In genomic region chr20:51306521-51307358, GRCh38 we compare ENCODE assay signal across 8 cellular contexts.
DNase-seq lines count a peak whose midpoint lies in the region; ATAC-seq and TF ChIP-seq lines count a peak whose summit lies in the region.

No MANE protein-coding gene starts in this region.

- peak; percentile 98 for ATAC-seq in DND-41 (ENCODE audit: insufficient read depth, low read depth)
- peak; percentile 78 for ATAC-seq in HG02970 (IDR thresholded peaks at IDR 0.05; ENCODE audit: low FRiP score, unreplicated experiment)
- ATAC-seq in GM18519 (IDR thresholded peaks at IDR 0.05; ENCODE audit: low FRiP score, unreplicated experiment) = no peak

- DNase-seq in DND-41 (peak; percentile 71), NCI-H345 treated with DMSO at 0.1 percent for 48 hours (lab: John Stamatoyannopoulos, UW; ENCODE audit: unreplicated experiment) (peak; percentile 66), colonic mucosa (peak; percentile 73), lower leg skin (ENCODE audit: low spot score in 2 of 2) (peak; percentile 42 to 93)
- DNase-seq in activated CD4-positive, alpha-beta T cell treated with anti-CD3 and anti-CD28 coated beads, Interleukin-2, amount 10 ng/mL, durations not matched to agents 24 days and 14 days = peak; percentile 91
- peak; percentile 57 for DNase-seq in stimulated activated CD8-positive, alpha-beta memory T cell treated with anti-CD3 and anti-CD28 coated beads, Interleukin-12 subunit alpha, Interleukin-12 subunit beta, amount 100 ng/mL, for 1 hour (ENCODE audit: low read depth)

- no peaks in the 10 kb centered on the region for H4K20me1 ChIP-seq in DND-41 (ENCODE audit: insufficient read depth, low read length)

- H3K4me3 ChIP-seq in DND-41 (ENCODE audit: low read depth in 1 of 2, low read length in 2 of 2) (no peak overlapping the region), colonic mucosa (no peak overlapping the region), lower leg skin (ENCODE audit: low read depth, poor library complexity, severe bottlenecking) (no peak overlapping the region)

- no peaks in the 10 kb centered on the region for H3K27me3 ChIP-seq in DND-41 (ENCODE audit: insufficient read depth, low read length, poor library complexity)
- H3K27me3 ChIP-seq in colonic mucosa = no peaks in the 10 kb centered on the region

- WGBS in lower leg skin, 2 donors = 33 to 42% methylated on average over 21 to 29 of the region's 29 CpGs

- H3K9me3 Mint-ChIP-seq in activated CD4-positive, alpha-beta T cell treated with anti-CD3 and anti-CD28 coated beads, Interleukin-2, amount 10 ng/mL, durations not matched to agents 24 days and 14 days = no peaks in the 10 kb centered on the region

- no peak overlapping the region for H3K4me3 Mint-ChIP-seq in activated CD4-positive, alpha-beta T cell treated with anti-CD3 and anti-CD28 coated beads, Interleukin-2, amount 10 ng/mL, durations not matched to agents 24 days and 14 days

- H3K9ac ChIP-seq in DND-41 (ENCODE audit: low read depth, low read length) (no peak overlapping the region), colonic mucosa (ENCODE audit: low read depth in 2 of 2, low read length in 2 of 2) (no peak overlapping the region)

- TF ChIP-seq POLR2A in lower leg skin (IDR thresholded peaks at IDR 0.05) = no peak

- no peak overlapping the region for H3K27ac ChIP-seq in DND-41 (ENCODE audit: low read length)
- no peak overlapping the region for H3K27ac ChIP-seq in colonic mucosa

- H3K4me2 ChIP-seq in DND-41 (ENCODE audit: insufficient read depth, low read length) = no peak overlapping the region

- H3K36me3 ChIP-seq in DND-41 (ENCODE audit: insufficient read depth, low read length) = no peaks in the 10 kb centered on the region
- no peaks in the 10 kb centered on the region for H3K36me3 ChIP-seq in colonic mucosa

- H3K4me1 ChIP-seq in DND-41 (ENCODE audit: insufficient read depth, low read length) = no peaks in the 10 kb centered on the region
- no peaks in the 10 kb centered on the region for H3K4me1 ChIP-seq in colonic mucosa

- intact Hi-C loops in activated CD4-positive, alpha-beta T cell treated with anti-CD3 and anti-CD28 coated beads, Interleukin-2, amount 10 ng/mL, durations not matched to agents 24 days and 14 days (cut with micrococcal nuclease) = loop anchor here (1.0 to 2.0 kb wide), 3 partner anchors 86 to 516 kb away; no protein-coding TSS in a partner anchor
- intact Hi-C loops in colonic mucosa (cut with DNase I) (loop anchor here (5.0 kb wide), 1 partner anchor 319 kb away; no protein-coding TSS in a partner anchor), lower leg skin (cut with DNase I; ENCODE audit: low total_unique reads) (no loop called here)

- H3K27ac Mint-ChIP-seq in activated CD4-positive, alpha-beta T cell treated with anti-CD3 and anti-CD28 coated beads, Interleukin-2, amount 10 ng/mL, durations not matched to agents 24 days and 14 days = no peak overlapping the region

- no peaks in the 10 kb centered on the region for H3K79me2 ChIP-seq in DND-41 (ENCODE audit: insufficient read depth, low read length)

- peaks cover 2% of the 10 kb centered on the region for H3K4me1 Mint-ChIP-seq in activated CD4-positive, alpha-beta T cell treated with anti-CD3 and anti-CD28 coated beads, Interleukin-2, amount 10 ng/mL, durations not matched to agents 24 days and 14 days

- H2AFZ ChIP-seq in DND-41 (ENCODE audit: low read depth, low read length) = no peak overlapping the region

- no peaks in the 10 kb centered on the region for H3K36me3 Mint-ChIP-seq in activated CD4-positive, alpha-beta T cell treated with anti-CD3 and anti-CD28 coated beads, Interleukin-2, amount 10 ng/mL, durations not matched to agents 24 days and 14 days (ENCODE audit: low read depth)

- TF ChIP-seq CTCF in DND-41 (IDR thresholded peaks at IDR 0.05; ENCODE audit: borderline replicate concordance, extremely low read depth, low read length, poor library complexity, severe bottlenecking) (peak; percentile 92), colonic mucosa (IDR thresholded peaks at IDR 0.05) (peak; percentile 87), lower leg skin (IDR thresholded peaks at IDR 0.05) (peak in 1 of 3 donors; percentile 38)

- H3K9me3 ChIP-seq in DND-41 (ENCODE audit: insufficient read depth, low read length, severe bottlenecking) = peaks cover 18% of the 10 kb centered on the region
- H3K9me3 ChIP-seq in colonic mucosa = no peaks in the 10 kb centered on the region

- H3K27me3 Mint-ChIP-seq in activated CD4-positive, alpha-beta T cell treated with anti-CD3 and anti-CD28 coated beads, Interleukin-2, amount 10 ng/mL, durations not matched to agents 24 days and 14 days = peaks cover 15% of the 10 kb centered on the region
